Comparison of ENCODE assay signal across 12 cellular contexts in genomic region chr17:82893779-82894178, GRCh38. TPM values are rescaled to one million over a fixed set of nuclear protein-coding genes. Genes with fewer than 3 reads are reported as not detected.
DNase-seq lines count a peak whose midpoint lies in the region; ATAC-seq and TF ChIP-seq lines count a peak whose summit lies in the region.
"Had no signal": no experiment of that assay in that cellular context is flagged by ENCODE, and none has a peak within 500 bp of the region (broad histone marks: within the 10 kb centered on the region; RNA-seq: fewer than 3 reads in every experiment).

No MANE protein-coding gene starts in this region.

- no peaks in the 10 kb centered on the region for H3K9me3 Mint-ChIP-seq in CD4-positive, CD25-positive, alpha-beta regulatory T cell
- no peaks in the 10 kb centered on the region for H3K9me3 Mint-ChIP-seq in natural killer cell treated with Interleukin-12 subunit alpha and Interleukin-12 subunit beta and Interleukin-15 and Interleukin-18, amount 100 ng/mL, for 72 hours

- intact Hi-C loops in spleen (cut with DNase I; ENCODE audit: low total_unique reads) = no loop called here

- ATAC-seq in CD4-positive, CD25-positive, alpha-beta regulatory T cell (ENCODE audit: low read depth in 2 of 2) = no peak
- ATAC-seq in natural killer cell treated with Interleukin-12 subunit alpha and Interleukin-12 subunit beta and Interleukin-15 and Interleukin-18, amount 100 ng/mL, for 72 hours = no peak

- H3K27me3 ChIP-seq in CD4-positive, CD25-positive, alpha-beta regulatory T cell (ENCODE audit: control insufficient read depth, insufficient read depth, low read length) = no peaks in the 10 kb centered on the region
- H3K27me3 ChIP-seq in SJCRH30 (no peaks in the 10 kb centered on the region), spleen (replicated peaks in 1 of 7) (no peaks in the 10 kb centered on the region)
- H3K27me3 ChIP-seq in effector memory CD4-positive, alpha-beta T cell (replicated peaks; ENCODE audit: control insufficient read depth, insufficient read depth, low read length, poor library complexity, severe bottlenecking) = no peaks in the 10 kb centered on the region
- H3K27me3 ChIP-seq: suprapubic skin had no signal

- H3K36me3 ChIP-seq in CD4-positive, CD25-positive, alpha-beta regulatory T cell (ENCODE audit: control insufficient read depth, insufficient read depth, low read length) = peaks cover 2% of the 10 kb centered on the region
- H3K36me3 ChIP-seq in SJCRH30 = peaks cover 12% of the 10 kb centered on the region; the same call in 1 of the 2 replicates
- H3K36me3 ChIP-seq in effector memory CD4-positive, alpha-beta T cell (ENCODE audit: control insufficient read depth, insufficient read depth, low read length) = peaks cover 12% of the 10 kb centered on the region
- peaks cover 0 to 81% (median 4%) of the 10 kb centered on the region in 6 donors for H3K36me3 ChIP-seq in spleen

- H3K4me1 ChIP-seq in CD4-positive, CD25-positive, alpha-beta regulatory T cell (ENCODE audit: control insufficient read depth, insufficient read depth, low read length, poor library complexity, severe bottlenecking) = peaks cover 22% of the 10 kb centered on the region
- H3K4me1 ChIP-seq in SJCRH30 = peaks cover 40% of the 10 kb centered on the region
- peaks cover 13% of the 10 kb centered on the region for H3K4me1 ChIP-seq in effector memory CD4-positive, alpha-beta T cell (ENCODE audit: control insufficient read depth, insufficient read depth, low read length, poor library complexity, severe bottlenecking)
- peaks cover 0 to 48% (median 32%) of the 10 kb centered on the region in 6 donors for H3K4me1 ChIP-seq in spleen

- peaks cover 16% of the 10 kb centered on the region for H3K36me3 Mint-ChIP-seq in CD4-positive, CD25-positive, alpha-beta regulatory T cell
- peaks cover 5% of the 10 kb centered on the region for H3K36me3 Mint-ChIP-seq in natural killer cell treated with Interleukin-12 subunit alpha and Interleukin-12 subunit beta and Interleukin-15 and Interleukin-18, amount 100 ng/mL, for 72 hours

- H3K27ac Mint-ChIP-seq in CD4-positive, CD25-positive, alpha-beta regulatory T cell = peak overlapping the region; percentile 37 to 96 (median 81)
- peak overlapping the region; percentile 1 to 65 for H3K27ac Mint-ChIP-seq in natural killer cell treated with Interleukin-12 subunit alpha and Interleukin-12 subunit beta and Interleukin-15 and Interleukin-18, amount 100 ng/mL, for 72 hours

- no peaks in the 10 kb centered on the region for H3K27me3 Mint-ChIP-seq in CD4-positive, CD25-positive, alpha-beta regulatory T cell
- peaks cover 0 to 2% of the 10 kb centered on the region in 2 donors for H3K27me3 Mint-ChIP-seq in natural killer cell treated with Interleukin-12 subunit alpha and Interleukin-12 subunit beta and Interleukin-15 and Interleukin-18, amount 100 ng/mL, for 72 hours

- no peak for DNase-seq in CD4-positive, CD25-positive, alpha-beta regulatory T cell
- DNase-seq in SJCRH30 (peak; percentile 99 to 100), NCI-H1417 treated with DMSO at 0.1 percent for 48 hours (lab: John Stamatoyannopoulos, UW) (no peak), hepatic stellate cell (ENCODE audit: low spot score) (no peak), spleen (no peak), islet precursor cell (no peak)
- DNase-seq in effector memory CD4-positive, alpha-beta T cell = no peak
- DNase-seq in natural killer cell treated with Interleukin-12 subunit alpha and Interleukin-12 subunit beta and Interleukin-15 and Interleukin-18, amount 100 ng/mL, for 72 hours (ENCODE audit: low spot score) = no peak
- DNase-seq: head of caudate nucleus, NCI-H1930 had no signal

- peak overlapping the region; percentile 81 for H3K4me3 ChIP-seq in CD4-positive, CD25-positive, alpha-beta regulatory T cell (ENCODE audit: low read depth, low read length)
- peak overlapping the region; percentile 31 for H3K4me3 ChIP-seq in SJCRH30
- no peak overlapping the region for H3K4me3 ChIP-seq in effector memory CD4-positive, alpha-beta T cell (ENCODE audit: insufficient read depth, low read depth, low read length, poor library complexity, severe bottlenecking)
- H3K4me3 ChIP-seq in spleen = peak overlapping the region in 1 of 8 donors; percentile 32
- H3K4me3 ChIP-seq: mucosa of descending colon, suprapubic skin had no signal

- no peaks in the 10 kb centered on the region for H3K9me3 ChIP-seq in CD4-positive, CD25-positive, alpha-beta regulatory T cell (ENCODE audit: control insufficient read depth in 2 of 2, low read length in 2 of 2)
- H3K9me3 ChIP-seq in SJCRH30 (replicated peaks) (no peaks in the 10 kb centered on the region), spleen (no peaks in the 10 kb centered on the region)
- H3K9me3 ChIP-seq in effector memory CD4-positive, alpha-beta T cell (ENCODE audit: control insufficient read depth, low read length) = no peaks in the 10 kb centered on the region
- H3K9me3 ChIP-seq: mucosa of descending colon, suprapubic skin had no signal

- no peak for TF ChIP-seq POLR2A in spleen (IDR thresholded peaks at IDR 0.05)

- H3K4me1 Mint-ChIP-seq in CD4-positive, CD25-positive, alpha-beta regulatory T cell = peaks cover 5 to 27% (median 21%) of the 10 kb centered on the region in 4 donors
- peaks cover 29 to 35% of the 10 kb centered on the region in 2 donors for H3K4me1 Mint-ChIP-seq in natural killer cell treated with Interleukin-12 subunit alpha and Interleukin-12 subunit beta and Interleukin-15 and Interleukin-18, amount 100 ng/mL, for 72 hours (ENCODE audit: low read depth in 2 of 2)

- H3K4me3 Mint-ChIP-seq in CD4-positive, CD25-positive, alpha-beta regulatory T cell = peak overlapping the region in 2 of 4 donors; percentile 78 to 83
- H3K4me3 Mint-ChIP-seq in natural killer cell treated with Interleukin-12 subunit alpha and Interleukin-12 subunit beta and Interleukin-15 and Interleukin-18, amount 100 ng/mL, for 72 hours = peak overlapping the region; percentile 71

- no peak for TF ChIP-seq CTCF in spleen (IDR thresholded peaks at IDR 0.05 in 8 of 11, conservative IDR thresholded peaks at IDR 0.05 in 3 of 11)

- 45 to 79% (median 56%) methylated on average over 10 of the region's 10 CpGs for WGBS in spleen, 5 donors

- H3K27ac ChIP-seq in CD4-positive, CD25-positive, alpha-beta regulatory T cell (ENCODE audit: insufficient read depth, low read length, poor library complexity, severe bottlenecking) = peak overlapping the region; percentile 62
- peak overlapping the region; percentile 99 for H3K27ac ChIP-seq in SJCRH30
- H3K27ac ChIP-seq in effector memory CD4-positive, alpha-beta T cell (ENCODE audit: insufficient read depth, low read length, poor library complexity, severe bottlenecking) = peak overlapping the region; percentile 50
- H3K27ac ChIP-seq in spleen = peak overlapping the region in 4 of 8 donors; percentile 22 to 79 (median 37)
- H3K27ac ChIP-seq: suprapubic skin had no signal

RNA-seq across cellular contexts. Expression of gene ZNF750, which starts 54.0 kb away (rescaled TPM):
- total RNA-seq in CD4-positive, CD25-positive, alpha-beta regulatory T cell = not detected
- under 1 TPM in 1 of 4 donors, not detected in 3; 0.07 TPM for polyA plus RNA-seq in CD4-positive, CD25-positive, alpha-beta regulatory T cell
- total RNA-seq in SJCRH30 (2014; rRNA removed; shearing (Covaris generic)) = not detected in 2 replicates
- total RNA-seq in natural killer cell treated with Interleukin-12 subunit alpha and Interleukin-12 subunit beta and Interleukin-15 and Interleukin-18, amount 100 ng/mL, for 72 hours = not detected
- under 1 TPM in 2 of 7 donors, not detected in 5; 0.12 to 0.13 TPM for total RNA-seq in spleen
- polyA plus RNA-seq in spleen = under 1 TPM; 0.05 to 0.16 (median 0.15) TPM
- total RNA-seq: mucosa of descending colon had no signal

Comparison
In these comparisons a context has a peak if more than half of its experiments do, and no peak if none do; other contexts are left out.
1. DNase-seq: peak in SJCRH30 (2 of 2); none in CD4-positive, CD25-positive, alpha-beta regulatory T cell (0 of 3), effector memory CD4-positive, alpha-beta T cell (0 of 3), natural killer cell treated with Interleukin-12 subunit alpha and Interleukin-12 subunit beta and Interleukin-15 and Interleukin-18, amount 100 ng/mL, for 72 hours (single experiment), NCI-H1417 treated with DMSO at 0.1 percent for 48 hours (single experiment), hepatic stellate cell (single experiment), spleen (single experiment) and islet precursor cell (single experiment).